Comparison of ENCODE assay signal across 9 cellular contexts in the genomic region with DNA sequence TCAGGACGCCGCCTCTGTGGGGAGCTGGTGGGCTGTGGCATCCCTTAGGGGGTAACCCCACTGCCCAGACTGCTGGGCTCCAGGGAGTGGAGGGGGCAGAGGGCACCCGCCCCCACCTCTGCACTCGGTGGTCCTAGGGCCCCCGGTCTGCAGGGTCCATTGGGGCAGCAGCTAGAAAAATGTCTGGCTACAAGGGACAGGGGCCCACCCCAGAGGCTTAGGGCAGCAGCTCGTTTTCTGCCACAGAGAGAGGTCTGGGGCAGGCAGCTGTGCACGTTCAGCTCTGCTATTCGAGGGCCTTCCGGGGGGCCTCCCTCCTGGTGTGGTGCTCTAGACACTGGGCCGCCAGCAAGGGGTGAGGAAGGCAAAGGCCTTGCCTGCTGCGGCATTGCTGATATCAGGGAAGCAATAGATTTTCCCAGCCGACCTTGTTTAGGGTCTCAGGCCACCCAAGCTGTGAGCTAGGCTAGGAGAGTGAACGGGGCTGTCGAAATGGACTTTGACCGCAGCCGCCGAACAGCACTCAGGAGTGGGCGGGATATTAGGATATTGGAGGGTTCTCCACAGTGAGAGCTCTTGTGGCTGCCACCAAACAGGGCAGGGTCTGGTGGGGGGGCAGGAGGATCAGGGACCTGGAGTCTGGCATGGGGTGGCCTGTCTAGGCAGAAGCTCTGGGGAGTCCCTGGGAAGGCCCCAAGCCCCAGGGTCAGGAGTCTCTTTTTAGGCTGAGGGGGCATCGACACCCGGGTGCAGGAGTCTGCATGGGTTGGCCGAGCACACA.
DNase-seq lines count a peak whose midpoint lies in the region; ATAC-seq and TF ChIP-seq lines count a peak whose summit lies in the region.
"Had no signal": no experiment of that assay in that cellular context is flagged by ENCODE, and none has a peak within 500 bp of the region (broad histone marks: within the 10 kb centered on the region; RNA-seq: fewer than 3 reads in every experiment).

No MANE protein-coding gene starts in this region.

- ATAC-seq in right cardiac atrium (no peak), WTC11 (no peak), HG03039 (IDR thresholded peaks at IDR 0.05; ENCODE audit: unreplicated experiment) (no peak), GM19328 (IDR thresholded peaks at IDR 0.05; ENCODE audit: unreplicated experiment) (no peak)

- intact Hi-C loops in left ventricle myocardium inferior (cut with micrococcal nuclease), result no loop called here
- intact Hi-C loops in right cardiac atrium (cut with DNase I), result no loop called here

- H3K4me1 Mint-ChIP-seq in WTC11, result peaks cover 8% of the 10 kb centered on the region; the same call in 1 of the 2 replicates

- POLR2A ChIA-PET in WTC11 (lab: Charles Lee), result no interaction called here

- no peak overlapping the region for H3K9ac ChIP-seq in liver (ENCODE audit: low read depth in 1 of 2, low read length in 2 of 2)

- H3K36me3 ChIP-seq in left ventricle myocardium inferior, result no peaks in the 10 kb centered on the region
- H3K36me3 ChIP-seq in liver (ENCODE audit: control insufficient read depth in 4 of 4, insufficient read depth in 3 of 4, low read depth in 1 of 4, low read length in 3 of 4), result no peaks in the 10 kb centered on the region
- H3K36me3 ChIP-seq: cardiac muscle cell had no signal

- DNase-seq in left ventricle myocardium inferior, result peak; percentile 9
- no peak for DNase-seq in right cardiac atrium
- DNase-seq in WTC11 (ENCODE audit: low spot score), result peak; percentile 6
- DNase-seq in ureter (ENCODE audit: low spot score), result peak; percentile 40
- DNase-seq in NK-92 treated with Interleukin-12 subunit alpha and Interleukin-12 subunit beta, amount 100 ng/mL, for 24 hours (lab: John Stamatoyannopoulos, UW), result no peak

- H3K4me3 Mint-ChIP-seq in WTC11, result no peak overlapping the region

- no peak for TF ChIP-seq CTCF in left ventricle myocardium inferior (IDR thresholded peaks at IDR 0.05; ENCODE audit: borderline replicate concordance)
- no peak for TF ChIP-seq CTCF in WTC11 (IDR thresholded peaks at IDR 0.05)
- no peak for TF ChIP-seq CTCF in liver (IDR thresholded peaks at IDR 0.05; ENCODE audit: low read depth, low read length, missing input control)

- no peak overlapping the region for H3K4me3 ChIP-seq in left ventricle myocardium inferior
- no peak overlapping the region for H3K4me3 ChIP-seq in right cardiac atrium (ENCODE audit: low read length)
- no peak overlapping the region for H3K4me3 ChIP-seq in liver (ENCODE audit: low read depth in 1 of 3, low read length in 3 of 3)
- H3K4me3 ChIP-seq: cardiac muscle cell had no signal

- WGBS in right cardiac atrium, result 91% methylated on average over 21 of the region's 21 CpGs
- WGBS in liver, result 58% methylated on average over 21 of the region's 21 CpGs

- H3K9me3 ChIP-seq in left ventricle myocardium inferior (replicated peaks) (no peaks in the 10 kb centered on the region), right cardiac atrium (ENCODE audit: control insufficient read depth, low read length) (no peaks in the 10 kb centered on the region), liver (ENCODE audit: control insufficient read depth in 4 of 4, low read length in 3 of 4) (no peaks in the 10 kb centered on the region)

- no peaks in the 10 kb centered on the region for H3K36me3 Mint-ChIP-seq in WTC11

- no peaks in the 10 kb centered on the region for H3K27me3 Mint-ChIP-seq in WTC11 (ENCODE audit: low read depth)

- no peaks in the 10 kb centered on the region for H3K9me3 Mint-ChIP-seq in WTC11

- no peaks in the 10 kb centered on the region for H3K27me3 ChIP-seq in left ventricle myocardium inferior (ENCODE audit: low read depth)
- H3K27me3 ChIP-seq in right cardiac atrium (ENCODE audit: control insufficient read depth, insufficient read depth), result no peaks in the 10 kb centered on the region
- H3K27me3 ChIP-seq in liver (ENCODE audit: control insufficient read depth in 4 of 4, insufficient read depth in 4 of 4, low read length in 3 of 4), result no peaks in the 10 kb centered on the region
- H3K27me3 ChIP-seq: cardiac muscle cell had no signal

- CTCF ChIA-PET in WTC11 (lab: Charles Lee), result interaction anchor here (1.2 to 2.0 kb wide), 2 partner anchors 101 to 170 kb away, joined by 3 to 6 read pairs; no protein-coding TSS in a partner anchor

- H3K27ac ChIP-seq in left ventricle myocardium inferior (replicated peaks) (no peak overlapping the region), right cardiac atrium (ENCODE audit: low read length) (no peak overlapping the region), liver (ENCODE audit: low read depth in 1 of 2, low read length in 2 of 2) (peak overlapping the region; percentile 89 to 97)
- H3K27ac ChIP-seq: cardiac muscle cell had no signal

- no peak overlapping the region for H3K27ac Mint-ChIP-seq in WTC11

- H3K4me1 ChIP-seq in left ventricle myocardium inferior, result peaks cover 25% of the 10 kb centered on the region
- peaks cover 3% of the 10 kb centered on the region for H3K4me1 ChIP-seq in right cardiac atrium (ENCODE audit: control insufficient read depth, insufficient read depth, low read length)
- H3K4me1 ChIP-seq in liver (ENCODE audit: control insufficient read depth in 4 of 4, insufficient read depth in 4 of 4, low read length in 3 of 4), result peaks cover 27 to 37% (median 31%) of the 10 kb centered on the region in 4 donors

- TF ChIP-seq RAD21 in liver (IDR thresholded peaks at IDR 0.05), result peak in 1 of 2 donors; percentile 43

TF ChIP-seq in WTC11, 78 proteins besides CTCF, POLR2A, EP300 and RAD21:
- TF ChIP-seq PRDM15 (CRISPR knock-in tag; IDR thresholded peaks at IDR 0.05), result 0 out of 2 replicates have a peak, but pooled peaks have one; percentile 2
- no peak for TF ChIP-seq NR2C2 (CRISPR knock-in tag; IDR thresholded peaks at IDR 0.05)
- no peak for TF ChIP-seq TEAD1 (CRISPR knock-in tag; IDR thresholded peaks at IDR 0.05)
TF ChIP-seq in WTC11: peak in this region for 1.

TF ChIP-seq in liver, 16 proteins besides CTCF, POLR2A, EP300 and RAD21:
- TF ChIP-seq HNF4A (conservative IDR thresholded peaks at IDR 0.05), result peak; percentile 89 to 90
- TF ChIP-seq, protein P1, sequence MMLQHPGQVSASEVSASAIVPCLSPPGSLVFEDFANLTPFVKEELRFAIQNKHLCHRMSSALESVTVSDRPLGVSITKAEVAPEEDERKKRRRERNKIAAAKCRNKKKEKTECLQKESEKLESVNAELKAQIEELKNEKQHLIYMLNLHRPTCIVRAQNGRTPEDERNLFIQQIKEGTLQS (IDR thresholded peaks at IDR 0.05), result no peak
- TF ChIP-seq ZBTB33 (IDR thresholded peaks at IDR 0.05), result no peak
- TF ChIP-seq, protein P2, sequence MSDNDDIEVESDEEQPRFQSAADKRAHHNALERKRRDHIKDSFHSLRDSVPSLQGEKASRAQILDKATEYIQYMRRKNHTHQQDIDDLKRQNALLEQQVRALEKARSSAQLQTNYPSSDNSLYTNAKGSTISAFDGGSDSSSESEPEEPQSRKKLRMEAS (IDR thresholded peaks at IDR 0.05), result no peak
- TF ChIP-seq, protein P3, sequence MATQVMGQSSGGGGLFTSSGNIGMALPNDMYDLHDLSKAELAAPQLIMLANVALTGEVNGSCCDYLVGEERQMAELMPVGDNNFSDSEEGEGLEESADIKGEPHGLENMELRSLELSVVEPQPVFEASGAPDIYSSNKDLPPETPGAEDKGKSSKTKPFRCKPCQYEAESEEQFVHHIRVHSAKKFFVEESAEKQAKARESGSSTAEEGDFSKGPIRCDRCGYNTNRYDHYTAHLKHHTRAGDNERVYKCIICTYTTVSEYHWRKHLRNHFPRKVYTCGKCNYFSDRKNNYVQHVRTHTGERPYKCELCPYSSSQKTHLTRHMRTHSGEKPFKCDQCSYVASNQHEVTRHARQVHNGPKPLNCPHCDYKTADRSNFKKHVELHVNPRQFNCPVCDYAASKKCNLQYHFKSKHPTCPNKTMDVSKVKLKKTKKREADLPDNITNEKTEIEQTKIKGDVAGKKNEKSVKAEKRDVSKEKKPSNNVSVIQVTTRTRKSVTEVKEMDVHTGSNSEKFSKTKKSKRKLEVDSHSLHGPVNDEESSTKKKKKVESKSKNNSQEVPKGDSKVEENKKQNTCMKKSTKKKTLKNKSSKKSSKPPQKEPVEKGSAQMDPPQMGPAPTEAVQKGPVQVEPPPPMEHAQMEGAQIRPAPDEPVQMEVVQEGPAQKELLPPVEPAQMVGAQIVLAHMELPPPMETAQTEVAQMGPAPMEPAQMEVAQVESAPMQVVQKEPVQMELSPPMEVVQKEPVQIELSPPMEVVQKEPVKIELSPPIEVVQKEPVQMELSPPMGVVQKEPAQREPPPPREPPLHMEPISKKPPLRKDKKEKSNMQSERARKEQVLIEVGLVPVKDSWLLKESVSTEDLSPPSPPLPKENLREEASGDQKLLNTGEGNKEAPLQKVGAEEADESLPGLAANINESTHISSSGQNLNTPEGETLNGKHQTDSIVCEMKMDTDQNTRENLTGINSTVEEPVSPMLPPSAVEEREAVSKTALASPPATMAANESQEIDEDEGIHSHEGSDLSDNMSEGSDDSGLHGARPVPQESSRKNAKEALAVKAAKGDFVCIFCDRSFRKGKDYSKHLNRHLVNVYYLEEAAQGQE (IDR thresholded peaks at IDR 0.05), result peak; percentile 33
- TF ChIP-seq JUND (IDR thresholded peaks at IDR 0.05), result no peak
- no peak for TF ChIP-seq NR2F2 (IDR thresholded peaks at IDR 0.05)
- TF ChIP-seq HNF4G (IDR thresholded peaks at IDR 0.05), result peak; percentile 67
- no peak for TF ChIP-seq FOXA2 (IDR thresholded peaks at IDR 0.05)
- no peak for TF ChIP-seq FOXA1 (IDR thresholded peaks at IDR 0.05)
- peak; percentile 18 to 54 for TF ChIP-seq EGR1 (IDR thresholded peaks at IDR 0.05; ENCODE audit: low read depth in 2 of 2)
- TF ChIP-seq SP1 (IDR thresholded peaks at IDR 0.05), result peak; percentile 91
- no peak for TF ChIP-seq YY1 (IDR thresholded peaks at IDR 0.05)
- TF ChIP-seq TAF1 (conservative IDR thresholded peaks at IDR 0.05), result no peak
- no peak for TF ChIP-seq GABPA (IDR thresholded peaks at IDR 0.05 in 1 of 2, conservative IDR thresholded peaks at IDR 0.05 in 1 of 2)
- TF ChIP-seq RXRA (IDR thresholded peaks at IDR 0.05), result peak in 1 of 2 donors; percentile 36

Comparison
In these comparisons a context has a peak if more than half of its experiments do, and no peak if none do; other contexts are left out.
1. DNase-seq: peak in left ventricle myocardium inferior (single experiment), WTC11 (single experiment) and ureter (single experiment); none in right cardiac atrium (0 of 3) and NK-92 treated with Interleukin-12 subunit alpha and Interleukin-12 subunit beta, amount 100 ng/mL, for 24 hours (single experiment).
2. H3K27ac ChIP-seq: peak in liver (2 of 2); none in left ventricle myocardium inferior (single experiment) and right cardiac atrium (single experiment).